ENCODE assay signal across 8 cellular contexts in genomic region chr7:139133335-139134139, GRCh38. TPM values are rescaled to one million over a fixed set of nuclear protein-coding genes. Genes with fewer than 3 reads are reported as not detected.
DNase-seq lines count a peak whose midpoint lies in the region; ATAC-seq, FAIRE-seq and TF ChIP-seq lines count a peak whose summit lies in the region.

No MANE protein-coding gene starts in this region.

- WGBS in HepG2 (ENCODE audit: low lambda C conversion rate) = 2% methylated on average over 13 of the region's 36 CpGs

- no peaks in the 10 kb centered on the region for H4K20me1 ChIP-seq in HepG2 (ENCODE audit: insufficient read depth, low read length)

- H3K9me3 ChIP-seq in HepG2 (ENCODE audit: low read length) = no peaks in the 10 kb centered on the region

- peak; percentile 52; the same call in 1 of the 2 replicates for TF ChIP-seq RAD21 in HepG2 (CRISPR knock-in tag; IDR thresholded peaks at IDR 0.05)

- peaks cover 29% of the 10 kb centered on the region for H3K4me1 ChIP-seq in HepG2 (ENCODE audit: insufficient read depth, low read length)

- TSS peak; percentile 81 for BruUV-seq in HepG2 (replicated peaks; lab: Mats Ljungman, UMichigan)

- peak overlapping the region; percentile 61 to 80 (median 66) for H3K4me3 ChIP-seq in HepG2 (replicated peaks in 1 of 3; ENCODE audit: insufficient read depth in 1 of 3, low read depth in 2 of 3, low read length in 3 of 3)

- intact Hi-C loops in HepG2 (cut with micrococcal nuclease; ENCODE audit: unreplicated experiment) = loop anchor here (2.0 kb wide), 3 partner anchors 23 to 97 kb away; partner anchors contain the start of gene UBN2

- H3K79me2 ChIP-seq in HepG2 (ENCODE audit: insufficient read depth, low read length) = no peaks in the 10 kb centered on the region

- peak overlapping the region; percentile 93 for H2AFZ ChIP-seq in HepG2 (ENCODE audit: low read length)

- TF ChIP-seq EP300 in HepG2 (IDR thresholded peaks at IDR 0.05; ENCODE audit: low read depth in 2 of 2, low read length in 2 of 2) = peak in 1 of 2 experiments; percentile 37; a peak in 1 of 4 replicates
- no peak; the same call in 1 of the 2 replicates for TF ChIP-seq EP300 in HepG2 (CRISPR knock-in tag; IDR thresholded peaks at IDR 0.05; ENCODE audit: borderline replicate concordance)

- H3K27me3 ChIP-seq in HepG2 (ENCODE audit: control insufficient read depth in 1 of 2, insufficient read depth in 2 of 2, low read length in 2 of 2) = no peaks in the 10 kb centered on the region; a peak in 1 of 5 replicates

- CTCF ChIA-PET in HepG2 (lab: Yijun Ruan, JAX; ENCODE audit: low intra/inter-chr PET ratio, low total read pairs) = no interaction called here

- TF ChIP-seq CTCF in HepG2 (CRISPR knock-in tag; IDR thresholded peaks at IDR 0.05) = no peak; the same call in 1 of the 2 replicates

- peak; percentile 89 for ATAC-seq in GM19324 (IDR thresholded peaks at IDR 0.05; ENCODE audit: low FRiP score, unreplicated experiment)
- peak; percentile 99 for ATAC-seq in HG03457 (IDR thresholded peaks at IDR 0.05; ENCODE audit: unreplicated experiment)
- peak; percentile 98 for ATAC-seq in HepG2

- H3K4me2 ChIP-seq in HepG2 (ENCODE audit: low read depth, low read length) = peak overlapping the region; percentile 94

- H3K27ac ChIP-seq in HepG2 (ENCODE audit: extremely low read length, insufficient read depth, low read length) = peak overlapping the region; percentile 1

- POLR2A ChIA-PET in HepG2 (lab: Yijun Ruan, JAX) = interaction anchor here (0.6 to 1.7 kb wide), 9 partner anchors 23 to 819 kb away, joined by 3 to 6 read pairs (median 3); partner anchors contain the start of genes LUC7L2 and UBN2

- peak in 1 of 2 experiments; percentile 70; a peak in 3 of 4 replicates for TF ChIP-seq POLR2A in HepG2 (IDR thresholded peaks at IDR 0.05; ENCODE audit: insufficient read depth in 1 of 2, low read depth in 2 of 2, low read length in 2 of 2)

- in situ Hi-C loops in HepG2 (cut with HindIII; ENCODE audit: extremely low pct_ligation_motif_present, low pct_unique_long_range_greater_than_20kb) = no loop called here

- peak overlapping the region; percentile 63 for H3K9ac ChIP-seq in HepG2 (ENCODE audit: insufficient read depth, low read depth, low read length)

- DNase-seq in C1 segment of cervical spinal cord (lab: John Stamatoyannopoulos, UW) (peak; percentile 7 to 86 (median 77)), NCI-H526 treated with DMSO at 0.1 percent for 48 hours (lab: John Stamatoyannopoulos, UW) (peak; percentile 85), dermis blood vessel endothelial cell (peak; percentile 94), HepG2 (ENCODE audit: low spot score) (peak; percentile 70)
- peak; percentile 79 to 85 for DNase-seq in activated CD4-positive, alpha-beta T cell treated with anti-CD3 and anti-CD28 coated beads, Interleukin-2, amount 50 U/mL, for 24 hours (ENCODE audit: low read depth in 1 of 2, low spot score in 1 of 2)
- peak; percentile 71 for DNase-seq in stimulated activated CD4-positive, alpha-beta T cell treated with anti-CD3 and anti-CD28 coated beads, Interleukin-2, amount 100 ng/mL, for 4 hours (ENCODE audit: low read depth)

- no peak for FAIRE-seq in HepG2 (lab: Jason Lieb, UNC)

- no peaks in the 10 kb centered on the region for H3K36me3 ChIP-seq in HepG2 (replicated peaks in 1 of 2; ENCODE audit: control insufficient read depth in 1 of 2, insufficient read depth in 2 of 2, low read length in 2 of 2)

TF ChIP-seq in HepG2, 621 proteins besides CTCF, POLR2A, EP300 and RAD21 (continues in another document):
- TF ChIP-seq CC2D1A (CRISPR knock-in tag; IDR thresholded peaks at IDR 0.05) (no peak), ZNF264 (CRISPR knock-in tag; IDR thresholded peaks at IDR 0.05) (peak; percentile 90), ZMYM4 (CRISPR knock-in tag; IDR thresholded peaks at IDR 0.05) (peak; percentile 80), KDM3A (CRISPR knock-in tag; IDR thresholded peaks at IDR 0.05; ENCODE audit: low read depth) (peak; percentile 92), FOXC1 (CRISPR knock-in tag; IDR thresholded peaks at IDR 0.05; ENCODE audit: borderline replicate concordance) (no peak; the same call in 1 of the 2 replicates), ZNF790 (CRISPR knock-in tag; IDR thresholded peaks at IDR 0.05; ENCODE audit: borderline replicate concordance) (0 out of 2 replicates have a peak, but pooled peaks have one; percentile 44), BHLHE40 (IDR thresholded peaks at IDR 0.05; ENCODE audit: low read length) (peak; percentile 83), STAT6 (CRISPR knock-in tag; IDR thresholded peaks at IDR 0.05; ENCODE audit: borderline replicate concordance) (peak; percentile 62; the same call in 1 of the 2 replicates), ZFP36L2 (CRISPR knock-in tag; IDR thresholded peaks at IDR 0.05) (no peak), ZNF660 (CRISPR knock-in tag; IDR thresholded peaks at IDR 0.05; ENCODE audit: borderline replicate concordance, low read depth) (no peak), KLF15 (CRISPR knock-in tag; IDR thresholded peaks at IDR 0.05; ENCODE audit: borderline replicate concordance) (no peak), ZNF891 (CRISPR knock-in tag; IDR thresholded peaks at IDR 0.05) (peak; percentile 78; the same call in 1 of the 2 replicates), FOXM1 (CRISPR knock-in tag; IDR thresholded peaks at IDR 0.05) (0 out of 2 replicates have a peak, but pooled peaks have one; percentile 8), ZNF672 (CRISPR knock-in tag; IDR thresholded peaks at IDR 0.05) (peak; percentile 91; the same call in 1 of the 2 replicates), ZNF33A (CRISPR knock-in tag; IDR thresholded peaks at IDR 0.05; ENCODE audit: borderline replicate concordance) (no peak), ZNF570 (CRISPR knock-in tag; IDR thresholded peaks at IDR 0.05; ENCODE audit: borderline replicate concordance) (no peak), PHF8 (CRISPR knock-in tag; IDR thresholded peaks at IDR 0.05) (peak; percentile 86), SMAD9 (CRISPR knock-in tag; IDR thresholded peaks at IDR 0.05) (no peak), IRF1 (CRISPR knock-in tag; IDR thresholded peaks at IDR 0.05; ENCODE audit: low read depth) (no peak)

RNA-seq across cellular contexts. Expression of gene ZC3HAV1, which starts 24.0 kb away (rescaled TPM):
- total RNA-seq in dermis blood vessel endothelial cell (44.6 and 73.2 TPM in 2 replicates), HepG2 (2016; rRNA removed; fragmentation: Illumina TruSeq; extraction: Trizol) (23.7 and 33.5 TPM in 2 replicates)
- 3.5 and 4.3 TPM in 2 replicates for total RNA-seq in HepG2 (2016; cell fraction: cytosol; rRNA removed; fragmentation: Illumina TruSeq; extraction: Trizol; ENCODE audit: low read depth)
- 22.9 and 29.8 TPM in 2 replicates for total RNA-seq in HepG2 (2016; cell fraction: insoluble cytoplasmic fraction; rRNA removed; fragmentation: Illumina TruSeq; extraction: Trizol)
- total RNA-seq in HepG2 (2016; cell fraction: membrane; rRNA removed; fragmentation: Illumina TruSeq; extraction: Trizol) = 9.5 and 10.0 TPM in 2 replicates
- 19.8 and 20.1 TPM in 2 replicates for total RNA-seq in HepG2 (2016; cell fraction: nucleus; rRNA removed; fragmentation: Illumina TruSeq; extraction: Trizol)
- 12.7 and 13.7 TPM in 2 replicates for polyA plus RNA-seq in HepG2 (2011; rRNA removed)
- 6.8 and 12.0 TPM in 2 replicates for polyA plus RNA-seq in HepG2 (2011; cell fraction: cytosol; rRNA removed)
- 5.7 and 7.7 TPM in 2 replicates for polyA plus RNA-seq in HepG2 (2011; cell fraction: nucleus; rRNA removed)
- polyA plus RNA-seq in HepG2 (2012) = 9.0 and 9.1 TPM in 2 replicates
- 0.80 and 0.85 TPM in 2 replicates for polyA plus RNA-seq in HepG2 (2016; cell fraction: cytosol; fragmentation: Illumina TruSeq; extraction: Trizol; ENCODE audit: low read depth)
- polyA plus RNA-seq in HepG2 (2016; cell fraction: insoluble cytoplasmic fraction; fragmentation: Illumina TruSeq; extraction: Trizol; ENCODE audit: low read depth) = 25.7 and 27.7 TPM in 2 replicates
- 2.5 and 2.7 TPM in 2 replicates for polyA plus RNA-seq in HepG2 (2016; cell fraction: membrane; fragmentation: Illumina TruSeq; extraction: Trizol; ENCODE audit: low read depth)
- 17.5 and 18.1 TPM in 2 replicates for polyA plus RNA-seq in HepG2 (2016; cell fraction: nucleus; fragmentation: Illumina TruSeq; extraction: Trizol; ENCODE audit: insufficient read depth, low read depth)
- 30.1 and 55.4 TPM in 2 replicates for polyA minus RNA-seq in HepG2 (2011; rRNA and poly(A)+ RNA removed; ENCODE audit: low replicate concordance)
- polyA minus RNA-seq in HepG2 (2011; cell fraction: cytosol; rRNA and poly(A)+ RNA removed) = 18.6 and 25.6 TPM in 2 replicates
- 17.3 and 24.6 TPM in 2 replicates for polyA minus RNA-seq in HepG2 (2011; cell fraction: nucleus; rRNA and poly(A)+ RNA removed)

Comparison
In these comparisons a context has a peak if more than half of its experiments do, and no peak if none do; other contexts are left out.
1. Peak in every context shown above with its lines: DNase-seq, ATAC-seq, H3K4me3 ChIP-seq and H3K27ac ChIP-seq.